ENCODE assay signal across 1 cellular context in the genomic region with DNA sequence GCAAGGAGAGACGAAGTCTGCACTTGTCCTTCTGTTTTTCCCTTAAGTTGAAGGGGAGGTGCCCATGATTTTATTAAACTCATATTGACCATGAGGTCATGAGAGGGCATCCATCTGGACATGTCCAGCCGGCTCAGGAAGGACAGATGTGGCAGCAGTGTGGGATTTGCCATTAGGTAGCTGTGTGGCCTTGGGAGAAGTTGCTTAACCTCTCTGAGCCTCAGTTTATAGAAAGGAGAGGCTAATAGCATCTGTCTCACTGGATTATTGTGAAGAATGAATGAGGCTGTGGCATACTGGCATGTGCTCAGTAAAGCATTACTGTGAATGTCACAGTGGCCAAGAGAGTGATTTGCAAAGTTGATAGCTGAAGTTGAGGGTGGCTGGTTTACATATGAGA.
A peak's percentile ranks its signal among the peaks of the same experiment; 100 is the strongest.
TF ChIP-seq lines count a peak whose summit lies in the region.

No MANE protein-coding gene starts in this region.

TF ChIP-seq in HepG2, 621 proteins besides CTCF, POLR2A, EP300 and RAD21:
- peak; percentile 80; the same call in 1 of the 2 replicates for TF ChIP-seq ZNF768 (CRISPR knock-in tag; IDR thresholded peaks at IDR 0.05)
- no peak for TF ChIP-seq ZNF335 (CRISPR knock-in tag; IDR thresholded peaks at IDR 0.05)
TF ChIP-seq in HepG2: peak in this region for 1.
